Comparison of ENCODE assay signal across 8 cellular contexts in genomic region chr19:4870025-4870700, GRCh38. TPM values are rescaled to one million over a fixed set of nuclear protein-coding genes. Genes with fewer than 3 reads are reported as not detected.
DNase-seq lines count a peak whose midpoint lies in the region; ATAC-seq and TF ChIP-seq lines count a peak whose summit lies in the region.

No MANE protein-coding gene starts in this region.

- H3K4me1 ChIP-seq in adrenal gland (replicated peaks in 1 of 2) = peaks cover 9 to 32% of the 10 kb centered on the region in 2 donors
- H3K4me1 ChIP-seq in lung (ENCODE audit: control insufficient read depth in 2 of 2, insufficient read depth in 2 of 2, low read length in 2 of 2) = peaks cover 0 to 6% of the 10 kb centered on the region in 2 donors
- H3K4me1 ChIP-seq in CD4-positive, alpha-beta memory T cell (ENCODE audit: insufficient read depth, low read length) = peaks cover 10% of the 10 kb centered on the region

- ATAC-seq in lung (ENCODE audit: insufficient read depth, low FRiP score) = peak; percentile 31
- no peak for ATAC-seq in GM18519 (IDR thresholded peaks at IDR 0.05; ENCODE audit: low FRiP score, unreplicated experiment)
- no peak for ATAC-seq in GM18511 (IDR thresholded peaks at IDR 0.05; ENCODE audit: unreplicated experiment)

- H3K27me3 Mint-ChIP-seq in CD4-positive, alpha-beta memory T cell = peaks cover 2 to 4% of the 10 kb centered on the region in 2 donors
- H3K27me3 Mint-ChIP-seq in mesothelial cell of epicardium (ENCODE audit: low read depth) = no peaks in the 10 kb centered on the region

- TF ChIP-seq CTCF in adrenal gland (IDR thresholded peaks at IDR 0.05) (no peak), lung (IDR thresholded peaks at IDR 0.05; ENCODE audit: control extremely low read depth, extremely low read depth) (no peak), mesothelial cell of epicardium (IDR thresholded peaks at IDR 0.05; ENCODE audit: unreplicated experiment) (no peak)

- no peaks in the 10 kb centered on the region for H3K36me3 Mint-ChIP-seq in CD4-positive, alpha-beta memory T cell
- H3K36me3 Mint-ChIP-seq in mesothelial cell of epicardium = no peaks in the 10 kb centered on the region

- no peaks in the 10 kb centered on the region for H3K27me3 ChIP-seq in adrenal gland
- no peaks in the 10 kb centered on the region for H3K27me3 ChIP-seq in lung (ENCODE audit: control insufficient read depth, insufficient read depth)
- H3K27me3 ChIP-seq in CD4-positive, alpha-beta memory T cell (ENCODE audit: insufficient read depth, low read length) = no peaks in the 10 kb centered on the region

- CTCF ChIA-PET in CD4-positive, alpha-beta memory T cell (lab: Charles Lee; ENCODE audit: partially characterized antibody) = interaction anchor here (0.7 to 10.8 kb wide), 7 partner anchors 11 to 161 kb away, joined by 3 to 225 read pairs (median 3); partner anchors contain the start of gene FEM1A

- 55 to 66% (median 57%) methylated on average over 10 of the region's 10 CpGs for WGBS in adrenal gland, 4 donors
- 66 to 69% methylated on average over 10 of the region's 10 CpGs for WGBS in lung, 2 donors

- peak; percentile 96 for DNase-seq in Caki2 (ENCODE audit: low read depth)
- peak; percentile 89 to 92 for DNase-seq in Kasumi-1 (lab: John Stamatoyannopoulos, UW)
- DNase-seq in adrenal gland = peak; percentile 75 to 91 (median 89)
- peak; percentile 57 for DNase-seq in lung (ENCODE audit: low spot score)
- DNase-seq in CD4-positive, alpha-beta memory T cell = no peak
- no peak for DNase-seq in mesothelial cell of epicardium (ENCODE audit: low spot score in 2 of 2, unreplicated experiment in 2 of 2)

- H3K9me3 ChIP-seq in adrenal gland (replicated peaks in 1 of 3) = no peaks in the 10 kb centered on the region
- H3K9me3 ChIP-seq in lung (ENCODE audit: control insufficient read depth in 2 of 2, insufficient read depth in 1 of 2, low read length in 1 of 2) = no peaks in the 10 kb centered on the region
- H3K9me3 ChIP-seq in CD4-positive, alpha-beta memory T cell (ENCODE audit: control insufficient read depth in 1 of 2, low read length in 2 of 2) = no peaks in the 10 kb centered on the region

- H3K27ac ChIP-seq in adrenal gland (peak overlapping the region in 4 of 5 donors; percentile 6 to 91 (median 83)), lung (ENCODE audit: low read depth in 1 of 2, low read length in 1 of 2) (no peak overlapping the region)
- no peak overlapping the region for H3K27ac ChIP-seq in CD4-positive, alpha-beta memory T cell (ENCODE audit: low read depth, low read length)

- H3K4me3 ChIP-seq in adrenal gland (no peak overlapping the region), lung (no peak overlapping the region)
- H3K4me3 ChIP-seq in CD4-positive, alpha-beta memory T cell (ENCODE audit: low read length in 2 of 2) = no peak overlapping the region

- TF ChIP-seq POLR2A in adrenal gland (IDR thresholded peaks at IDR 0.05) = peak in 1 of 2 donors; percentile 22

- H3K4me1 Mint-ChIP-seq in CD4-positive, alpha-beta memory T cell = peaks cover 9 to 23% (median 14%) of the 10 kb centered on the region in 4 donors
- peaks cover 6% of the 10 kb centered on the region for H3K4me1 Mint-ChIP-seq in mesothelial cell of epicardium

- H3K9me3 Mint-ChIP-seq in CD4-positive, alpha-beta memory T cell = peaks cover 0 to 3% (median 0%) of the 10 kb centered on the region in 8 donors
- H3K9me3 Mint-ChIP-seq in mesothelial cell of epicardium = no peaks in the 10 kb centered on the region

- intact Hi-C loops in adrenal gland (cut with DNase I) = loop anchor here (5.0 kb wide), 2 partner anchors 42 to 162 kb away; no protein-coding TSS in a partner anchor
- intact Hi-C loops in CD4-positive, alpha-beta memory T cell (cut with micrococcal nuclease) = no loop called here

- H3K4me3 Mint-ChIP-seq in CD4-positive, alpha-beta memory T cell = no peak overlapping the region
- no peak overlapping the region for H3K4me3 Mint-ChIP-seq in mesothelial cell of epicardium

- H3K36me3 ChIP-seq in adrenal gland (replicated peaks in 1 of 2) (no peaks in the 10 kb centered on the region), lung (ENCODE audit: control insufficient read depth in 2 of 2, insufficient read depth in 2 of 2, low read length in 2 of 2) (no peaks in the 10 kb centered on the region)
- no peaks in the 10 kb centered on the region for H3K36me3 ChIP-seq in CD4-positive, alpha-beta memory T cell (ENCODE audit: insufficient read depth, low read length)

- H3K27ac Mint-ChIP-seq in CD4-positive, alpha-beta memory T cell = no peak overlapping the region
- no peak overlapping the region for H3K27ac Mint-ChIP-seq in mesothelial cell of epicardium

- in situ Hi-C loops in Caki2 (cut with HindIII; ENCODE audit: low pct_unique_long_range_greater_than_20kb, low sequenced_read_pairs) = no loop called here

- POLR2A ChIA-PET in CD4-positive, alpha-beta memory T cell (lab: Charles Lee; ENCODE audit: partially characterized antibody) = no interaction called here

RNA-seq across cellular contexts. Expression of gene PLIN3, which starts 2.7 kb away (rescaled TPM):
- 320 and 387 TPM in 2 replicates for total RNA-seq in Caki2 (2014; rRNA removed; shearing (Covaris generic); ENCODE audit: low replicate concordance)
- 100 to 1,000 TPM in 6 of 8 donors, 10 to 100 TPM in 2; 64.9 to 181 (median 109) TPM for total RNA-seq in adrenal gland
- polyA plus RNA-seq in adrenal gland = 10 to 100 TPM; 21.3 to 59.2 (median 32.3) TPM
- total RNA-seq in lung = 10 to 100 TPM; 35.6 to 65.4 TPM
- 100 to 1,000 TPM in 1 of 2 donors, 10 to 100 TPM in 1; 18.0 to 105 TPM for polyA plus RNA-seq in lung
- total RNA-seq in CD4-positive, alpha-beta memory T cell = 10 to 100 TPM; 16.0 to 18.2 TPM
- polyA plus RNA-seq in CD4-positive, alpha-beta memory T cell = 10 to 100 TPM; 30.1 to 50.1 TPM
- total RNA-seq in mesothelial cell of epicardium = 49.6 to 55.6 TPM (median 52.9 TPM) in 3 replicates

RNA-seq across cellular contexts. Expression of gene ARRDC5, which starts 32.5 kb away (rescaled TPM):
- not detected in 2 replicates for total RNA-seq in Caki2 (2014; rRNA removed; shearing (Covaris generic); ENCODE audit: low replicate concordance)
- under 1 TPM in 7 of 8 donors, not detected in 1; 0.14 to 0.69 (median 0.21) TPM for total RNA-seq in adrenal gland
- 1 to 10 TPM in 1 of 3 donors, under 1 TPM in 1, not detected in 1; 0.27 to 1.1 TPM for polyA plus RNA-seq in adrenal gland
- under 1 TPM; 0.54 to 0.64 TPM for total RNA-seq in lung
- under 1 TPM; 0.39 to 0.51 TPM for polyA plus RNA-seq in lung
- total RNA-seq in CD4-positive, alpha-beta memory T cell = 10 to 100 TPM in 1 of 2 experiments, 1 to 10 TPM in 1; 9.1 to 13.2 TPM
- 1 to 10 TPM in 1 of 2 donors, under 1 TPM in 1; 0.52 to 1.4 TPM for polyA plus RNA-seq in CD4-positive, alpha-beta memory T cell
- not detected in 3 replicates for total RNA-seq in mesothelial cell of epicardium

RNA-seq across cellular contexts. Expression of gene TICAM1, which starts 38.7 kb away (rescaled TPM):
- total RNA-seq in Caki2 (2014; rRNA removed; shearing (Covaris generic); ENCODE audit: low replicate concordance) = 2.6 and 10.5 TPM in 2 replicates
- total RNA-seq in adrenal gland = 10 to 100 TPM in 1 of 8 donors, 1 to 10 TPM in 7; 1.9 to 12.0 (median 6.8) TPM
- 1 to 10 TPM; 1.9 to 9.3 (median 7.4) TPM for polyA plus RNA-seq in adrenal gland
- 10 to 100 TPM in 1 of 2 donors, 1 to 10 TPM in 1; 4.5 to 18.2 TPM for total RNA-seq in lung
- polyA plus RNA-seq in lung = 10 to 100 TPM in 1 of 2 donors, 1 to 10 TPM in 1; 9.0 to 19.7 TPM
- total RNA-seq in CD4-positive, alpha-beta memory T cell = 10 to 100 TPM; 16.0 to 17.9 TPM
- polyA plus RNA-seq in CD4-positive, alpha-beta memory T cell = 10 to 100 TPM in 1 of 2 donors, 1 to 10 TPM in 1; 2.2 to 18.1 TPM
- 7.6 to 7.9 TPM (median 7.7 TPM) in 3 replicates for total RNA-seq in mesothelial cell of epicardium

RNA-seq across cellular contexts. Expression of gene UHRF1, which starts 39.1 kb away (rescaled TPM):
- 64.8 and 65.6 TPM in 2 replicates for total RNA-seq in Caki2 (2014; rRNA removed; shearing (Covaris generic); ENCODE audit: low replicate concordance)
- 1 to 10 TPM in 5 of 8 donors, under 1 TPM in 3; 0.87 to 2.6 (median 1.2) TPM for total RNA-seq in adrenal gland
- polyA plus RNA-seq in adrenal gland = 1 to 10 TPM in 1 of 3 donors, under 1 TPM in 2; 0.56 to 1.2 (median 0.88) TPM
- 1 to 10 TPM; 4.9 to 7.5 TPM for total RNA-seq in lung
- 1 to 10 TPM; 3.2 to 4.1 TPM for polyA plus RNA-seq in lung
- under 1 TPM; 0.11 to 0.15 TPM for total RNA-seq in CD4-positive, alpha-beta memory T cell
- polyA plus RNA-seq in CD4-positive, alpha-beta memory T cell = under 1 TPM in 1 of 2 donors, not detected in 1; 0.22 TPM
- 27.6 to 28.9 TPM (median 27.8 TPM) in 3 replicates for total RNA-seq in mesothelial cell of epicardium

Comparison
In these comparisons a context has a peak if more than half of its experiments do, and no peak if none do; other contexts are left out.
1. DNase-seq: peak in Caki2 (single experiment), Kasumi-1 (2 of 2), adrenal gland (7 of 7) and lung (single experiment); none in CD4-positive, alpha-beta memory T cell (0 of 5) and mesothelial cell of epicardium (0 of 2).
2. H3K27ac ChIP-seq: peak in adrenal gland (4 of 5); none in lung (0 of 2) and CD4-positive, alpha-beta memory T cell (single experiment).